In the genomic region with DNA sequence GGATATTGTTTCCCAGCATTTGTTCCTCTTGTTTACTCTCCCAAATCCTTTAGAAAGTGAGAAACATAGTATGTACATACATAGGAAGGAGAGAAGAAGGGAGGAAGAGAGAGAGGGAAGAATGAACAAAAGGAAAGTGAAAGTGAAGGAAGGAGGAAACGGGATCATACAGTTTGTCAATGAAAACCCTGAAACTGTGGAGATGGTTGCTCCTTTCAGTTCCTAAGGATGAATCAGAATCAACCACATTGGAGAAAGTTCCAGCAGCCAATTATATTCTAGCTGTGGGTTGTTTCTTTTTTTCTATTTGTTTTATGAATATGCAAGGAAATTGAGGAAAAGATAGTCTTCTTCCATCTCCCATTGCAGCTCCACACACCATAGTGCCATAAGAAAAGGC, we compare ENCODE assay signal across 15 cellular contexts.
DNase-seq lines count a peak whose midpoint lies in the region; ATAC-seq and TF ChIP-seq lines count a peak whose summit lies in the region.
"Had no signal": no experiment of that assay in that cellular context is flagged by ENCODE, and none has a peak within 500 bp of the region (broad histone marks: within the 10 kb centered on the region; RNA-seq: fewer than 3 reads in every experiment).

No MANE protein-coding gene starts in this region.

- H3K9me3 ChIP-seq in psoas muscle: no peaks in the 10 kb centered on the region
- H3K9me3 ChIP-seq: stomach, uterus had no signal

- H3K4me1 Mint-ChIP-seq in natural killer cell treated with Interleukin-12 subunit alpha and Interleukin-12 subunit beta and Interleukin-15 and Interleukin-18, amount 100 ng/mL, for 72 hours (ENCODE audit: low read depth in 2 of 2): peaks cover 9 to 22% of the 10 kb centered on the region in 2 donors
- peaks cover 17% of the 10 kb centered on the region in 2 donors for H3K4me1 Mint-ChIP-seq in natural killer cell

- H3K27ac Mint-ChIP-seq in natural killer cell treated with Interleukin-12 subunit alpha and Interleukin-12 subunit beta and Interleukin-15 and Interleukin-18, amount 100 ng/mL, for 72 hours: no peak overlapping the region
- H3K27ac Mint-ChIP-seq in natural killer cell: no peak overlapping the region

- peaks cover 5% of the 10 kb centered on the region for H3K36me3 Mint-ChIP-seq in natural killer cell treated with Interleukin-12 subunit alpha and Interleukin-12 subunit beta and Interleukin-15 and Interleukin-18, amount 100 ng/mL, for 72 hours
- no peaks in the 10 kb centered on the region for H3K36me3 Mint-ChIP-seq in natural killer cell

- no peak for TF ChIP-seq POLR2A in NB4 (IDR thresholded peaks at IDR 0.05; ENCODE audit: extremely low read depth, insufficient read length)

- H3K27ac ChIP-seq in psoas muscle: no peak overlapping the region
- H3K27ac ChIP-seq: KMS-11, stomach, uterus had no signal

- peak overlapping the region; percentile 6 for H3K4me3 ChIP-seq in NB4 (ENCODE audit: low read depth, low read length)
- no peak overlapping the region for H3K4me3 ChIP-seq in psoas muscle
- H3K4me3 ChIP-seq: uterus had no signal

- TF ChIP-seq CTCF in natural killer cell (IDR thresholded peaks at IDR 0.05): no peak
- TF ChIP-seq CTCF in NB4 (IDR thresholded peaks at IDR 0.05; ENCODE audit: low read depth, low read length): no peak
- TF ChIP-seq CTCF in psoas muscle (IDR thresholded peaks at IDR 0.05): no peak

- H3K4me1 ChIP-seq in psoas muscle: no peaks in the 10 kb centered on the region
- H3K4me1 ChIP-seq: stomach, uterus had no signal

- H3K4me3 Mint-ChIP-seq in natural killer cell treated with Interleukin-12 subunit alpha and Interleukin-12 subunit beta and Interleukin-15 and Interleukin-18, amount 100 ng/mL, for 72 hours: peak overlapping the region; percentile 16
- no peak overlapping the region for H3K4me3 Mint-ChIP-seq in natural killer cell

- no peaks in the 10 kb centered on the region for H3K36me3 ChIP-seq in psoas muscle (ENCODE audit: insufficient read depth in 1 of 2, low read depth in 1 of 2)
- H3K36me3 ChIP-seq: stomach, uterus had no signal

- H3K27me3 ChIP-seq in psoas muscle (ENCODE audit: insufficient read depth in 3 of 3, low read length in 2 of 3): no peaks in the 10 kb centered on the region
- H3K27me3 ChIP-seq: stomach, uterus had no signal

- 42 to 63% (median 48%) methylated on average over 1 of the region's 1 CpG for WGBS in psoas muscle, 3 donors

- H3K9me3 Mint-ChIP-seq in natural killer cell treated with Interleukin-12 subunit alpha and Interleukin-12 subunit beta and Interleukin-15 and Interleukin-18, amount 100 ng/mL, for 72 hours: no peaks in the 10 kb centered on the region
- H3K9me3 Mint-ChIP-seq in natural killer cell: no peaks in the 10 kb centered on the region

- intact Hi-C loops in natural killer cell (cut with micrococcal nuclease) (no loop called here), psoas muscle (cut with DNase I) (no loop called here)

- peaks cover 8 to 10% of the 10 kb centered on the region in 2 donors for H3K27me3 Mint-ChIP-seq in natural killer cell treated with Interleukin-12 subunit alpha and Interleukin-12 subunit beta and Interleukin-15 and Interleukin-18, amount 100 ng/mL, for 72 hours
- H3K27me3 Mint-ChIP-seq in natural killer cell (ENCODE audit: low read depth in 2 of 2): peaks cover 3 to 5% of the 10 kb centered on the region in 2 donors

- ATAC-seq in natural killer cell treated with Interleukin-12 subunit alpha and Interleukin-12 subunit beta and Interleukin-15 and Interleukin-18, amount 100 ng/mL, for 72 hours: no peak
- ATAC-seq in natural killer cell (no peak), GM19328 (IDR thresholded peaks at IDR 0.05; ENCODE audit: unreplicated experiment) (no peak), GM19397 (IDR thresholded peaks at IDR 0.05; ENCODE audit: unreplicated experiment) (no peak), esophagus mucosa (no peak), psoas muscle (no peak)

- no peak for DNase-seq in natural killer cell treated with Interleukin-12 subunit alpha and Interleukin-12 subunit beta and Interleukin-15 and Interleukin-18, amount 100 ng/mL, for 72 hours (ENCODE audit: low spot score)
- DNase-seq in natural killer cell (no peak), NB4 (ENCODE audit: low read depth) (no peak), fibroblast of peridontal ligament (ENCODE audit: extremely low read depth) (peak; percentile 56), psoas muscle (no peak)
- DNase-seq: cortex of kidney; NCI-H187; NCI-H446; stimulated activated CD4-positive, alpha-beta T cell treated with anti-CD3 and anti-CD28 coated beads, Interleukin-15, amount 100 ng/mL, for 24 hours; stomach; uterus had no signal
